ENCODE assay signal across 10 cellular contexts in the genomic region with DNA sequence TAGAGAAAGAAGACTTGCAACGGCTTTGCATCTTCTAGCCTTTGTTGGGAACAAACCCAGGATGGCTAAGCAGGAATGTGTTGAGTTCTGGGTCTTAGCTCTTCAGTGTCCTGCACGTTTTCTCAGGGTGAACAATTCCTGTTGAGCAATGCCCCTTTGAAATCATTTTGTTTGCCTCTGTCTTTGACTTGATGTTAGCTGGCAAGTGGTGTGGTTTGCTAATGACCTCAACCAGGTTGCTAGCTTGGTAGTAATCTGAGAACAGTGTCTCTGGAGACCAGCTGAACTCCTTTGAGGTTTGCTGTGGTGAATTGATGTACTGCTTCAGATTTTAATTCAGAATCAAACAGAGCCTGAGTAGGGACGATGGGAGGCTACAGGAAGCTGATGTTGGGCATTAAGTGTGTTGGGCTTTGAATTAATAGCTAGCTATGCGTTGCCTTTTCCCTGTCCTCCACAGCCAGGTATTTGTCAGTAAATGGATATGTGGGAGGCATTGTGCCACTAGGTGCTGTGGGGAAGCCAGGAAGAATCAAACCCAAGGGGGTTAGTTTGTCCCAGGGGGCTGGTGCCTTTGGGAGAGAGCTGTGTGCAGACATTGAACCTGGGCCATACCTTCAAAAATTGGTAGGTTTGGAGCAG. TPM values are rescaled to one million over a fixed set of nuclear protein-coding genes. Genes with fewer than 3 reads are reported as not detected.
A peak's percentile ranks its signal among the peaks of the same experiment; 100 is the strongest.
DNase-seq lines count a peak whose midpoint lies in the region; TF ChIP-seq lines count a peak whose summit lies in the region.
"Had no signal": no experiment of that assay in that cellular context is flagged by ENCODE, and none has a peak within 500 bp of the region (broad histone marks: within the 10 kb centered on the region; RNA-seq: fewer than 3 reads in every experiment).

No MANE protein-coding gene starts in this region.

- DNase-seq in ELR (ENCODE audit: low read depth) (peak; percentile 47), NAMALWA (ENCODE audit: low spot score) (peak; percentile 51), astrocyte of the hippocampus (ENCODE audit: low read depth, low spot score) (peak; percentile 79), neural progenitor cell (ENCODE audit: low spot score) (peak; percentile 47), COLO829 (ENCODE audit: low spot score) (no peak), BE2C (no peak), putamen (ENCODE audit: low spot score) (no peak), sigmoid colon (no peak)

- no peak overlapping the region for H3K27ac Mint-ChIP-seq in neural progenitor cell
- H3K27ac Mint-ChIP-seq: natural killer cell treated with Interleukin-12 subunit alpha and Interleukin-12 subunit beta and Interleukin-15 and Interleukin-18, amount 100 ng/mL, for 72 hours had no signal

- no peak overlapping the region for H3K9ac ChIP-seq in neural progenitor cell

- TF ChIP-seq EP300 in sigmoid colon (IDR thresholded peaks at IDR 0.05), result no peak

- peaks cover 9% of the 10 kb centered on the region for H3K4me1 Mint-ChIP-seq in neural progenitor cell

- 50 to 75% methylated on average over 4 of the region's 4 CpGs for WGBS in sigmoid colon, 2 donors

- no peaks in the 10 kb centered on the region for H3K36me3 ChIP-seq in neural progenitor cell
- no peaks in the 10 kb centered on the region for H3K36me3 ChIP-seq in BE2C
- no peaks in the 10 kb centered on the region for H3K36me3 ChIP-seq in sigmoid colon

- peaks cover 2% of the 10 kb centered on the region for H3K36me3 Mint-ChIP-seq in neural progenitor cell
- H3K36me3 Mint-ChIP-seq: natural killer cell treated with Interleukin-12 subunit alpha and Interleukin-12 subunit beta and Interleukin-15 and Interleukin-18, amount 100 ng/mL, for 72 hours had no signal

- peak overlapping the region; percentile 25 for H3K4me2 ChIP-seq in neural progenitor cell

- H3K4me3 ChIP-seq in neural progenitor cell (no peak overlapping the region), BE2C (ENCODE audit: low read depth, low read length) (no peak overlapping the region), sigmoid colon (no peak overlapping the region)

- H3K9me3 ChIP-seq in neural progenitor cell (ENCODE audit: low read depth), result no peaks in the 10 kb centered on the region
- no peaks in the 10 kb centered on the region for H3K9me3 ChIP-seq in BE2C
- H3K9me3 ChIP-seq in sigmoid colon, result no peaks in the 10 kb centered on the region

- H3K9me3 Mint-ChIP-seq in neural progenitor cell, result peaks cover 3% of the 10 kb centered on the region
- H3K9me3 Mint-ChIP-seq: natural killer cell treated with Interleukin-12 subunit alpha and Interleukin-12 subunit beta and Interleukin-15 and Interleukin-18, amount 100 ng/mL, for 72 hours had no signal

- H3K79me2 ChIP-seq in neural progenitor cell (ENCODE audit: low read depth), result no peaks in the 10 kb centered on the region

- no peaks in the 10 kb centered on the region for H4K20me1 ChIP-seq in neural progenitor cell (ENCODE audit: low read depth)

- H3K27ac ChIP-seq in neural progenitor cell (no peak overlapping the region), sigmoid colon (no peak overlapping the region)
- H3K27ac ChIP-seq: epithelial cell of prostate had no signal

- H2AFZ ChIP-seq in neural progenitor cell (replicated peaks), result peak overlapping the region; percentile 46

- no peak for TF ChIP-seq POLR2A in sigmoid colon (IDR thresholded peaks at IDR 0.05)

- H3K4me3 Mint-ChIP-seq in neural progenitor cell, result no peak overlapping the region
- H3K4me3 Mint-ChIP-seq: natural killer cell treated with Interleukin-12 subunit alpha and Interleukin-12 subunit beta and Interleukin-15 and Interleukin-18, amount 100 ng/mL, for 72 hours had no signal

- H3F3A ChIP-seq in neural progenitor cell (ENCODE audit: low read depth), result peaks cover 13% of the 10 kb centered on the region

- H3K4me1 ChIP-seq in neural progenitor cell (peaks cover 13% of the 10 kb centered on the region), BE2C (no peaks in the 10 kb centered on the region), sigmoid colon (peaks cover 0 to 8% (median 0%) of the 10 kb centered on the region in 4 donors)

- peaks cover 13% of the 10 kb centered on the region for H3K27me3 Mint-ChIP-seq in neural progenitor cell (ENCODE audit: insufficient read depth, low read depth)

- intact Hi-C loops in sigmoid colon (cut with DNase I), result no loop called here

- TF ChIP-seq CTCF in neural progenitor cell (IDR thresholded peaks at IDR 0.05) (no peak), BE2C (IDR thresholded peaks at IDR 0.05; ENCODE audit: low read depth, low read length) (no peak), sigmoid colon (IDR thresholded peaks at IDR 0.05) (no peak)

- H3K27me3 ChIP-seq in neural progenitor cell (no peaks in the 10 kb centered on the region), BE2C (no peaks in the 10 kb centered on the region), sigmoid colon (no peaks in the 10 kb centered on the region)

RNA-seq across cellular contexts. Expression of a gene that starts 23.3 kb away (rescaled TPM):
- total RNA-seq in neural progenitor cell (ENCODE audit: low replicate concordance) (161 and 219 TPM in 2 replicates), sigmoid colon (100 to 1,000 TPM in 1 of 4 donors, 10 to 100 TPM in 3; 80.6 to 105 (median 93.9) TPM)
- 57.4 TPM for polyA plus RNA-seq in BE2C (2012; ENCODE audit: insufficient read depth, insufficient read length, low read depth)
- polyA plus RNA-seq in sigmoid colon, result 10 to 100 TPM; 42.6 to 61.5 (median 55.9) TPM

RNA-seq across cellular contexts. Expression of a gene that starts 43.8 kb away (rescaled TPM):
- total RNA-seq in neural progenitor cell (ENCODE audit: low replicate concordance), result 258 and 365 TPM in 2 replicates
- 24.7 TPM for polyA plus RNA-seq in BE2C (2012; ENCODE audit: insufficient read depth, insufficient read length, low read depth)
- 100 to 1,000 TPM; 111 to 198 (median 154) TPM for total RNA-seq in sigmoid colon
- 100 to 1,000 TPM; 104 to 223 (median 162) TPM for polyA plus RNA-seq in sigmoid colon

Comparison
In these comparisons a context has a peak if more than half of its experiments do, and no peak if none do; other contexts are left out.
1. DNase-seq: peak in ELR (single experiment), NAMALWA (single experiment), astrocyte of the hippocampus (single experiment) and neural progenitor cell (single experiment); none in COLO829 (single experiment), BE2C (single experiment), putamen (single experiment) and sigmoid colon (single experiment).